11 cellular contexts compared by ENCODE assay signal in the genomic region with DNA sequence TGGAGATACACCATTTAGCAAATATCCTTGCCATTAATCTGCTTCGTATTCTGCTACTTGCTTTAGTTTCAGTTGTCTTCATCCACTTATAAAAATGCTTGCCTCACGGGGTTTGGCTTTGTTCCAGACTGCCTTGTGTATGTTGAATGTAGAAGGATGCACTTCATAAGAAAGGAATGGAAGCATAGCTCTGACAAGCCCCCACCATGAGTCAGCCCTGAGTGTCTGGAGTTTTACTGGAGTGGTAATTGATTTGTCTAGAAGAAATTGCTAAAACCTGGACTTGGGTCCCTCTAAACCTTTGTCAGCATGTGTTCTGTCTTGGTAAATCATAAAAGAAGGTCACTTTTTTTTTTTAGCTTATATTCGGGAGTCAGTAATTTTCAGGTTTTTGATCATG. TPM values are rescaled to one million over a fixed set of nuclear protein-coding genes. Genes with fewer than 3 reads are reported as not detected.
A peak's percentile ranks its signal among the peaks of the same experiment; 100 is the strongest.
DNase-seq lines count a peak whose midpoint lies in the region; ATAC-seq, FAIRE-seq and TF ChIP-seq lines count a peak whose summit lies in the region.
"Had no signal": no experiment of that assay in that cellular context is flagged by ENCODE, and none has a peak within 500 bp of the region (broad histone marks: within the 10 kb centered on the region; RNA-seq: fewer than 3 reads in every experiment).

No MANE protein-coding gene starts in this region.

- no peaks in the 10 kb centered on the region for H3K79me2 ChIP-seq in mammary epithelial cell (ENCODE audit: insufficient read depth, low read length)

- intact Hi-C loops in mammary epithelial cell (cut with micrococcal nuclease) (loop anchor here (1.0 kb wide), 1 partner anchor 15 kb away; no protein-coding TSS in a partner anchor), prostate gland (cut with DNase I) (no loop called here)

- no TSS peak for BruUV-seq in mammary epithelial cell (replicated peaks; lab: Mats Ljungman, UMichigan)

- no peaks in the 10 kb centered on the region for H3K9me3 ChIP-seq in mammary epithelial cell (replicated peaks; ENCODE audit: insufficient read depth, low read length)
- H3K9me3 ChIP-seq in prostate gland, result no peaks in the 10 kb centered on the region

- peak; percentile 99 for DNase-seq in GM04504 (ENCODE audit: low read depth)
- peak; percentile 76 for DNase-seq in NCI-H2107 treated with DMSO at 0.1 percent for 48 hours (lab: John Stamatoyannopoulos, UW; ENCODE audit: unreplicated experiment)
- peak; percentile 99 for DNase-seq in mammary epithelial cell
- DNase-seq in prostate gland (ENCODE audit: low spot score), result peak; percentile 40
- no peak for DNase-seq in D721Med (ENCODE audit: insufficient read length, low spot score)
- DNase-seq: activated CD4-positive, alpha-beta T cell treated with anti-CD3 and anti-CD28 coated beads, Interleukin-2, amount 50 U/mL, for 48 hours; left cardiac atrium had no signal

- H3K4me3 ChIP-seq in mammary epithelial cell (replicated peaks in 1 of 3; ENCODE audit: insufficient read depth in 1 of 3, low read depth in 2 of 3, low read length in 3 of 3) (peak overlapping the region in 1 of 3 experiments; percentile 2), prostate gland (no peak overlapping the region)

- no peaks in the 10 kb centered on the region for H4K20me1 ChIP-seq in mammary epithelial cell (ENCODE audit: insufficient read depth, low read length)

- H3K4me2 ChIP-seq in mammary epithelial cell (ENCODE audit: insufficient read depth, low read depth, low read length), result peak overlapping the region; percentile 58

- H3K27ac ChIP-seq in mammary epithelial cell (ENCODE audit: insufficient read depth, low read depth, low read length) (peak overlapping the region; percentile 97), prostate gland (no peak overlapping the region)

- H3K9ac ChIP-seq in mammary epithelial cell (ENCODE audit: insufficient read depth, low read length), result peak overlapping the region; percentile 58

- peaks cover 48% of the 10 kb centered on the region for H3K4me1 ChIP-seq in mammary epithelial cell (ENCODE audit: insufficient read depth, low read length)
- no peaks in the 10 kb centered on the region for H3K4me1 ChIP-seq in prostate gland (replicated peaks)

- H3K36me3 ChIP-seq in mammary epithelial cell (ENCODE audit: insufficient read depth, low read length) (no peaks in the 10 kb centered on the region), prostate gland (no peaks in the 10 kb centered on the region)

- ATAC-seq in HG03045 (IDR thresholded peaks at IDR 0.05; ENCODE audit: unreplicated experiment), result no peak
- no peak for ATAC-seq in GM19035 (IDR thresholded peaks at IDR 0.05; ENCODE audit: unreplicated experiment)
- no peak for ATAC-seq in activated CD4-positive, CD25-positive, alpha-beta regulatory T cell treated with anti-CD3 and anti-CD28 coated beads, Interleukin-2, amount 50 U/mL, for 24 hours

- TF ChIP-seq CTCF in mammary epithelial cell (conservative IDR thresholded peaks at IDR 0.05 in 1 of 2, IDR thresholded peaks at IDR 0.05 in 1 of 2; ENCODE audit: extremely low read depth in 1 of 2, insufficient read depth in 1 of 2, low read depth in 1 of 2, low read length in 2 of 2) (no peak), prostate gland (IDR thresholded peaks at IDR 0.05) (no peak), D721Med (IDR thresholded peaks at IDR 0.05; ENCODE audit: insufficient read depth, missing control alignments) (no peak)

- no peaks in the 10 kb centered on the region for H3K27me3 ChIP-seq in mammary epithelial cell (ENCODE audit: insufficient read depth, low read length)
- H3K27me3 ChIP-seq in prostate gland (replicated peaks; ENCODE audit: insufficient read depth), result no peaks in the 10 kb centered on the region

- dilution Hi-C loops in mammary epithelial cell (cut with HindIII; ENCODE audit: low sequenced_read_pairs), result loop anchor here (5.0 kb wide), 2 partner anchors 90 to 220 kb away; no protein-coding TSS in a partner anchor

- FAIRE-seq in D721Med (lab: Jason Lieb, UNC), result no peak

- CTCF ChIA-PET in mammary epithelial cell (lab: Charles Lee; ENCODE audit: low non-redundant PET), result interaction anchor here (0.6 to 0.7 kb wide), 2 partner anchors 15 to 24 kb away, joined by 3 to 6 read pairs; no protein-coding TSS in a partner anchor

- no peak for TF ChIP-seq POLR2A in prostate gland (IDR thresholded peaks at IDR 0.05)

- in situ Hi-C loops in mammary epithelial cell (cut with MboI; ENCODE audit: low sequenced_read_pairs in 2 of 2), result loop anchor here (5.0 to 25.0 kb wide), 3 partner anchors 235 to 535 kb away; no protein-coding TSS in a partner anchor

- H2AFZ ChIP-seq in mammary epithelial cell (ENCODE audit: low read depth, low read length), result no peak overlapping the region

- WGBS in mammary epithelial cell (ENCODE audit: low coverage, missing lambda C conversion rate), result 2% methylated on average over 3 of the region's 3 CpGs
- WGBS in prostate gland, result 22% methylated on average over 3 of the region's 3 CpGs

RNA-seq across cellular contexts. Expression of a gene that starts 4.6 kb away (rescaled TPM):
- total RNA-seq in mammary epithelial cell (not detected), prostate gland (not detected)
- not detected for polyA plus RNA-seq in mammary epithelial cell
- not detected for polyA minus RNA-seq in mammary epithelial cell
- total RNA-seq: left cardiac atrium, subcutaneous adipose tissue had no signal

RNA-seq across cellular contexts. Expression of a gene that starts 19.8 kb away (rescaled TPM):
- total RNA-seq in mammary epithelial cell (not detected), prostate gland (not detected)
- not detected for polyA plus RNA-seq in mammary epithelial cell
- polyA minus RNA-seq in mammary epithelial cell, result not detected
- total RNA-seq: left cardiac atrium, subcutaneous adipose tissue had no signal
